In the genomic region with DNA sequence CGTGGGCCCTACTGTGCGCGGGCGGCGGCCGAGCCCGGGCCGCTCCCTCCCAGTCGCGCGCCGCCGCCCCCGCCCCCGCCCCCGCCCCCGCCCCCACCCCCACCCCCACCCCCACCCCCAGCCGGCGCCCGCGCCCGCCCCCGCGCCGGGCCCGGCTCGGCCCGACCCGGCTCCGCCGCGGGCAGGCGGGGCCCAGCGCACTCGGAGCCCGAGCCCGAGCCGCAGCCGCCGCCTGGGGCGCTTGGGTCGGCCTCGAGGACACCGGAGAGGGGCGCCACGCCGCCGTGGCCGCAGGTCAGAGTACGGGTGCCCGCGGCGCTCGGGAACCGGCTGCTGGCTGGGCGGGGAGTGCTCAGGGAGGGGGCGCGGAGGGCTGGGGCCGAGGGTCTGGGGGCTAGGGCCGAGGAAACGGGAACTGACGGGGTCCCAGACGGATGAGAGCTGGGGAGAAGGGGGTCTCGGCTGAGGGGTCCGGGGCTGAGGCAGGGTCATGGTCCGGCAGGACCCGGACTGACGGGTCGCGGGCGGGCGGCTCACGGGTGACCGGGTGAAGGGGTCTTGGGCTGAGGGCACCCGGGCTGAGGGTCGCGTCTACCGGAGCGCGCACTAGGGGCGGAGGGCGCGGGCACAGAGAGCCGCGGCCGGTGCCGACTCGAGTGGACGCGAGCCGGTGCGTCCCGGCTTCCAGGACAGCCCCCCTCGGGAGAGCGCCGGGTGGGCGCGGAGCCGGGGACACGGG, we compare ENCODE assay signal across 8 cellular contexts. TPM values are rescaled to one million over a fixed set of nuclear protein-coding genes. Genes with fewer than 3 reads are reported as not detected.
DNase-seq lines count a peak whose midpoint lies in the region; ATAC-seq and TF ChIP-seq lines count a peak whose summit lies in the region.

No MANE protein-coding gene starts in this region.

- peak overlapping the region; percentile 56 for H3K4me3 ChIP-seq in MG63
- H3K4me3 ChIP-seq in coronary artery: peak overlapping the region; percentile 82
- H3K4me3 ChIP-seq in lower leg skin (ENCODE audit: low read depth, poor library complexity, severe bottlenecking): peak overlapping the region; percentile 62
- H3K4me3 ChIP-seq in tibial nerve: peak overlapping the region; percentile 56 to 90 (median 76)

- TF ChIP-seq POLR2A in lower leg skin (IDR thresholded peaks at IDR 0.05) (no peak), tibial nerve (IDR thresholded peaks at IDR 0.05) (peak in 1 of 2 donors; percentile 9)

- no peak for ATAC-seq in GM18907 (IDR thresholded peaks at IDR 0.05; ENCODE audit: unreplicated experiment)
- no peak for ATAC-seq in GM18861 (IDR thresholded peaks at IDR 0.05; ENCODE audit: unreplicated experiment)

- TF ChIP-seq CTCF in GM10248 (IDR thresholded peaks at IDR 0.05; ENCODE audit: control extremely low read depth, extremely low read depth, low read depth, missing control alignments): peak; percentile 8
- no peak for TF ChIP-seq CTCF in coronary artery (IDR thresholded peaks at IDR 0.05)
- no peak for TF ChIP-seq CTCF in lower leg skin (IDR thresholded peaks at IDR 0.05)
- TF ChIP-seq CTCF in tibial nerve (IDR thresholded peaks at IDR 0.05): no peak

- no peaks in the 10 kb centered on the region for H3K27me3 ChIP-seq in MG63
- peaks cover 0 to 6% of the 10 kb centered on the region in 2 donors for H3K27me3 ChIP-seq in tibial nerve

- POLR2A ChIA-PET in GM10248 (lab: Yijun Ruan, JAX): no interaction called here

- DNase-seq in GM10248 (ENCODE audit: extremely low spot score) (peak; percentile 29), MG63 (peak; percentile 35), coronary artery (ENCODE audit: low spot score) (no peak), lower leg skin (ENCODE audit: low spot score in 2 of 2) (no peak), tibial nerve (ENCODE audit: low spot score in 2 of 2) (no peak), SHP77 (lab: John Stamatoyannopoulos, UW) (no peak)

- H3K4me1 ChIP-seq in tibial nerve: peaks cover 0 to 21% (median 0%) of the 10 kb centered on the region in 4 donors

- intact Hi-C loops in lower leg skin (cut with DNase I; ENCODE audit: low total_unique reads): no loop called here

- CTCF ChIA-PET in GM10248 (lab: Yijun Ruan, JAX): no interaction called here

- H3K9me3 ChIP-seq in MG63: no peaks in the 10 kb centered on the region
- peaks cover 0 to 4% (median 0%) of the 10 kb centered on the region in 4 donors for H3K9me3 ChIP-seq in tibial nerve

- H3K27ac ChIP-seq in coronary artery: peak overlapping the region; percentile 58 to 83
- H3K27ac ChIP-seq in tibial nerve: peak overlapping the region; percentile 72 to 90 (median 79)

- no peak for TF ChIP-seq EP300 in tibial nerve (IDR thresholded peaks at IDR 0.05)

- 1% methylated on average over 44 to 45 of the region's 100 CpGs for WGBS in lower leg skin, 2 donors
- 0 to 4% methylated on average over 3 to 14 of the region's 100 CpGs for WGBS in tibial nerve, 2 donors

- H3K36me3 ChIP-seq in MG63 (no peaks in the 10 kb centered on the region), tibial nerve (no peaks in the 10 kb centered on the region)

RNA-seq across cellular contexts. Expression of gene PPARG, which starts 1.0 kb away (rescaled TPM):
- total RNA-seq in MG63 (2014; rRNA removed; shearing (Covaris generic); ENCODE audit: low replicate concordance): 7.2 and 12.6 TPM in 2 replicates
- total RNA-seq in lower leg skin (10 to 100 TPM in 2 of 4 donors, 1 to 10 TPM in 2; 8.4 to 14.1 (median 9.8) TPM), tibial nerve (10 to 100 TPM; 20.0 to 64.2 (median 29.6) TPM)

Comparison
In these comparisons a context has a peak if more than half of its experiments do, and no peak if none do; other contexts are left out.
1. DNase-seq: peak in GM10248 (single experiment) and MG63 (single experiment); none in coronary artery (single experiment), lower leg skin (0 of 2), tibial nerve (0 of 2) and SHP77 (0 of 2).
2. Peak in every context shown above with its lines, with median percentiles within 50 percentile points of each other: H3K4me3 ChIP-seq.